Comparison of ENCODE assay signal across 9 cellular contexts in genomic region chr17:61403846-61404701, GRCh38. TPM values are rescaled to one million over a fixed set of nuclear protein-coding genes. Genes with fewer than 3 reads are reported as not detected.
DNase-seq lines count a peak whose midpoint lies in the region; ATAC-seq and TF ChIP-seq lines count a peak whose summit lies in the region.
"Had no signal": no experiment of that assay in that cellular context is flagged by ENCODE, and none has a peak within 500 bp of the region (broad histone marks: within the 10 kb centered on the region; RNA-seq: fewer than 3 reads in every experiment).

No MANE protein-coding gene starts in this region.

- H3K27ac ChIP-seq in H9 (ENCODE audit: insufficient read length, low read depth, low read length) (no peak overlapping the region), gastrocnemius medialis (peak overlapping the region in 3 of 4 donors; percentile 3 to 71 (median 48))

- no peak overlapping the region for H3K27ac Mint-ChIP-seq in H9
- no peak overlapping the region for H3K27ac Mint-ChIP-seq in glutamatergic neuron (ENCODE audit: unreplicated experiment)
- H3K27ac Mint-ChIP-seq in Caco-2 (ENCODE audit: unreplicated experiment): no peak overlapping the region

- no peaks in the 10 kb centered on the region for H3K79me1 ChIP-seq in H9 (ENCODE audit: insufficient read depth, low read depth, low read length, poor library complexity, severe bottlenecking)

- no peak overlapping the region for H2BK20ac ChIP-seq in H9 (ENCODE audit: low read depth, low read length, poor library complexity, severe bottlenecking)

- H3K79me2 ChIP-seq in H9 (ENCODE audit: insufficient read depth, low read length): no peaks in the 10 kb centered on the region

- H3K36me3 Mint-ChIP-seq in H9 (ENCODE audit: insufficient read depth in 1 of 3, low read depth in 3 of 3) (no peaks in the 10 kb centered on the region), glutamatergic neuron (ENCODE audit: unreplicated experiment) (no peaks in the 10 kb centered on the region), Caco-2 (ENCODE audit: insufficient read depth, unreplicated experiment) (peaks cover 8% of the 10 kb centered on the region)

- DNase-seq in H9: peak; percentile 69
- DNase-seq in T1000 (lab: John Stamatoyannopoulos, UW): peak; percentile 70
- peak; percentile 37 for DNase-seq in glutamatergic neuron
- no peak for DNase-seq in gastrocnemius medialis
- no peak for DNase-seq in G401 (ENCODE audit: low spot score)
- no peak for DNase-seq in Caco-2
- DNase-seq in NCI-H1092 treated with DMSO at 0.1 percent for 48 hours (lab: John Stamatoyannopoulos, UW): no peak

- TF ChIP-seq POLR2A in gastrocnemius medialis (IDR thresholded peaks at IDR 0.05): no peak

- H3K4ac ChIP-seq in H9 (ENCODE audit: low read depth, low read length): no peak overlapping the region

- H4K91ac ChIP-seq in H9 (ENCODE audit: insufficient read length, low read depth, low read length): no peak overlapping the region

- H3K4me1 Mint-ChIP-seq in H9: peaks cover 16 to 25% of the 10 kb centered on the region in 2 experiments
- peaks cover 10% of the 10 kb centered on the region for H3K4me1 Mint-ChIP-seq in glutamatergic neuron (ENCODE audit: low read depth, unreplicated experiment)
- no peaks in the 10 kb centered on the region for H3K4me1 Mint-ChIP-seq in Caco-2 (ENCODE audit: low read depth, unreplicated experiment)

- H2BK12ac ChIP-seq in H9 (ENCODE audit: insufficient read length, low read depth, low read length): no peak overlapping the region

- H3K56ac ChIP-seq in H9 (ENCODE audit: insufficient read length, low read depth, low read length): no peak overlapping the region

- no peak overlapping the region for H3K23ac ChIP-seq in H9 (ENCODE audit: insufficient read length, low read depth, low read length)

- no peak overlapping the region for H3T11ph ChIP-seq in H9 (ENCODE audit: low read length)

- peaks cover 6% of the 10 kb centered on the region for H3K23me2 ChIP-seq in H9 (ENCODE audit: insufficient read length, low read depth, low read length, poor library complexity, severe bottlenecking)

- no peaks in the 10 kb centered on the region; a peak in 2 of 5 replicates for H3K9me3 Mint-ChIP-seq in H9
- H3K9me3 Mint-ChIP-seq in glutamatergic neuron (ENCODE audit: unreplicated experiment): peaks cover 21% of the 10 kb centered on the region
- no peaks in the 10 kb centered on the region for H3K9me3 Mint-ChIP-seq in Caco-2 (ENCODE audit: unreplicated experiment)

- no peak overlapping the region for H2AK5ac ChIP-seq in H9 (ENCODE audit: insufficient read length, low read length)

- POLR2A ChIA-PET in Caco-2 (lab: Charles Lee): no interaction called here

- H4K5ac ChIP-seq in H9 (ENCODE audit: insufficient read length, low read depth, low read length): no peak overlapping the region

- peaks cover 2% of the 10 kb centered on the region for H4K20me1 ChIP-seq in H9 (ENCODE audit: control insufficient read depth, insufficient read depth, insufficient read length)

- H3K14ac ChIP-seq in H9 (ENCODE audit: insufficient read depth, low read length): no peak overlapping the region; the same call in 1 of the 2 replicates

- in situ Hi-C loops in gastrocnemius medialis (cut with MboI; ENCODE audit: low sequenced_read_pairs in 4 of 4) (no loop called here), G401 (cut with HindIII; ENCODE audit: low sequenced_read_pairs) (no loop called here)

- H3K4me2 ChIP-seq in H9 (ENCODE audit: insufficient read depth, insufficient read length, low read length): peak overlapping the region; percentile 49

- ATAC-seq in gastrocnemius medialis: no peak

- no peak overlapping the region for H4K8ac ChIP-seq in H9 (replicated peaks; ENCODE audit: insufficient read length, low read depth, low read length)

- peaks cover 93% of the 10 kb centered on the region for H3K27me3 ChIP-seq in H9 (ENCODE audit: insufficient read depth, low read length)
- peaks cover 54 to 65% (median 61%) of the 10 kb centered on the region in 3 donors for H3K27me3 ChIP-seq in gastrocnemius medialis
- no peaks in the 10 kb centered on the region for H3K27me3 ChIP-seq in Caco-2 (replicated peaks; ENCODE audit: control insufficient read depth, insufficient read depth, low read length)

- no TSS peak for BruUV-seq in Caco-2 (replicated peaks; lab: Mats Ljungman, UMichigan)

- no peak overlapping the region for H3K9ac ChIP-seq in H9 (ENCODE audit: extremely low read depth, insufficient read length, low read length)

- peak overlapping the region; percentile 34 to 56 (median 46) for H3K4me3 ChIP-seq in gastrocnemius medialis
- no peak overlapping the region for H3K4me3 ChIP-seq in Caco-2 (ENCODE audit: low read depth, low read length)

- CTCF ChIA-PET in Caco-2 (lab: Charles Lee): interaction anchor here (0.6 to 1.0 kb wide), 2 partner anchors 10 to 485 kb away, joined by 3 to 4 read pairs; no protein-coding TSS in a partner anchor

- H2BK5ac ChIP-seq in H9 (ENCODE audit: insufficient read length, low read length): no peak overlapping the region

- no peak overlapping the region for H3K18ac ChIP-seq in H9 (ENCODE audit: insufficient read length, low read depth, low read length)

- H2BK15ac ChIP-seq in H9 (ENCODE audit: low read depth, low read length): no peak overlapping the region

- H3K4me1 ChIP-seq in H9 (ENCODE audit: insufficient read depth, low read length): no peaks in the 10 kb centered on the region
- peaks cover 8 to 33% of the 10 kb centered on the region in 2 donors for H3K4me1 ChIP-seq in gastrocnemius medialis
- H3K4me1 ChIP-seq in Caco-2: no peaks in the 10 kb centered on the region

- no peak overlapping the region for H2BK120ac ChIP-seq in H9 (ENCODE audit: low read depth, low read length, poor library complexity, severe bottlenecking)

- intact Hi-C loops in gastrocnemius medialis (cut with DNase I; ENCODE audit: low total_unique reads): no loop called here
- intact Hi-C loops in Caco-2 (cut with micrococcal nuclease; ENCODE audit: unreplicated experiment): no loop called here

- H3K4me3 Mint-ChIP-seq in H9 (peak overlapping the region in 1 of 2 experiments; percentile 61; a peak in 2 of 5 replicates), glutamatergic neuron (ENCODE audit: unreplicated experiment) (peak overlapping the region; percentile 79), Caco-2 (ENCODE audit: unreplicated experiment) (no peak overlapping the region)

- H3K36me3 ChIP-seq in gastrocnemius medialis (no peaks in the 10 kb centered on the region), Caco-2 (ENCODE audit: control insufficient read depth, insufficient read depth, low read length) (no peaks in the 10 kb centered on the region)

- no peak overlapping the region for H2AFZ ChIP-seq in H9 (ENCODE audit: low read length)

- no peak for TF ChIP-seq CTCF in H9 (conservative IDR thresholded peaks at IDR 0.05)
- TF ChIP-seq CTCF in glutamatergic neuron (IDR thresholded peaks at IDR 0.05; ENCODE audit: partially characterized antibody, unreplicated experiment): no peak
- TF ChIP-seq CTCF in gastrocnemius medialis (IDR thresholded peaks at IDR 0.05 in 4 of 5, conservative IDR thresholded peaks at IDR 0.05 in 1 of 5): no peak
- TF ChIP-seq CTCF in Caco-2 (IDR thresholded peaks at IDR 0.05; ENCODE audit: insufficient read depth in 1 of 2, low read depth in 1 of 2, low read length in 1 of 2, severe bottlenecking in 1 of 2, unreplicated experiment in 1 of 2): no peak

- H3K27me3 Mint-ChIP-seq in H9 (ENCODE audit: low read depth): peaks cover 97% of the 10 kb centered on the region
- peaks cover 44% of the 10 kb centered on the region for H3K27me3 Mint-ChIP-seq in glutamatergic neuron (ENCODE audit: unreplicated experiment)
- H3K27me3 Mint-ChIP-seq in Caco-2 (ENCODE audit: insufficient read depth, unreplicated experiment): no peaks in the 10 kb centered on the region

- WGBS in H9 (ENCODE audit: extremely low coverage, insufficient read length, low lambda C conversion rate): no CpG with 5 or more reads among the region's 71 CpGs

- H3K9me3 ChIP-seq in H9 (ENCODE audit: control insufficient read depth, low read depth, low read length): no peaks in the 10 kb centered on the region
- H3K9me3 ChIP-seq in gastrocnemius medialis: no peaks in the 10 kb centered on the region
- H3K9me3 ChIP-seq in Caco-2: no peaks in the 10 kb centered on the region

RNA-seq across cellular contexts. Expression of gene TBX2, which starts 4.4 kb away (rescaled TPM):
- not detected in 2 replicates for total RNA-seq in H9 (2021)
- total RNA-seq in glutamatergic neuron (ENCODE audit: unreplicated experiment): 5.4 TPM
- total RNA-seq in gastrocnemius medialis: 10 to 100 TPM in 1 of 4 donors, 1 to 10 TPM in 3; 4.2 to 10.4 (median 6.4) TPM
- total RNA-seq in G401 (2014; rRNA removed; shearing (Covaris generic)): 6.2 and 11.4 TPM in 2 replicates
- total RNA-seq in Caco-2 (2022): 8.9 and 11.5 TPM in 2 replicates

RNA-seq across cellular contexts. Expression of gene TBX4, which starts 48.1 kb away (rescaled TPM):
- total RNA-seq in H9 (2021): not detected in 2 replicates
- total RNA-seq in glutamatergic neuron (ENCODE audit: unreplicated experiment): not detected
- total RNA-seq in gastrocnemius medialis: not detected
- 0.64 and 1.2 TPM in 2 replicates for total RNA-seq in G401 (2014; rRNA removed; shearing (Covaris generic))
- 2.5 TPM in 2 replicates for total RNA-seq in Caco-2 (2022)
- total RNA-seq: lung microvascular endothelial cell, temporal lobe had no signal

Comparison
In these comparisons a context has a peak if more than half of its experiments do, and no peak if none do; other contexts are left out.
1. DNase-seq: peak in H9 (single experiment), T1000 (single experiment) and glutamatergic neuron (single experiment); none in gastrocnemius medialis (0 of 2), G401 (single experiment), Caco-2 (0 of 2) and NCI-H1092 treated with DMSO at 0.1 percent for 48 hours (single experiment).